Comparison of ENCODE assay signal across 1 cellular context in genomic region chr1:44806025-44806703, GRCh38.
TF ChIP-seq lines count a peak whose summit lies in the region.

No MANE protein-coding gene starts in this region.

TF ChIP-seq in GM23338, 12 proteins besides CTCF, POLR2A, EP300 and RAD21:
- TF ChIP-seq JUNB (IDR thresholded peaks at IDR 0.05; ENCODE audit: unreplicated experiment) (no peak), POLR2AphosphoS5 (IDR thresholded peaks at IDR 0.05; ENCODE audit: low read depth) (no peak), NANOG (IDR thresholded peaks at IDR 0.05; ENCODE audit: borderline replicate concordance) (no peak), ZNF114 (CRISPR knock-in tag; IDR thresholded peaks at IDR 0.05) (no peak), STAT1 (IDR thresholded peaks at IDR 0.05; ENCODE audit: unreplicated experiment) (no peak), ETS1 (IDR thresholded peaks at IDR 0.05) (no peak), ZNF331 (CRISPR knock-in tag; IDR thresholded peaks at IDR 0.05; ENCODE audit: low read depth) (no peak), ZNF462 (CRISPR knock-in tag; IDR thresholded peaks at IDR 0.05) (no peak), CREB1 (CRISPR knock-in tag; IDR thresholded peaks at IDR 0.05; ENCODE audit: low read depth) (no peak), EZH2 (IDR thresholded peaks at IDR 0.05; ENCODE audit: low read depth, unreplicated experiment) (no peak), EZH2phosphoT487 (IDR thresholded peaks at IDR 0.05; ENCODE audit: unreplicated experiment) (no peak), REST (IDR thresholded peaks at IDR 0.05; ENCODE audit: unreplicated experiment) (no peak)
